8 cellular contexts compared by ENCODE assay signal in the genomic region with DNA sequence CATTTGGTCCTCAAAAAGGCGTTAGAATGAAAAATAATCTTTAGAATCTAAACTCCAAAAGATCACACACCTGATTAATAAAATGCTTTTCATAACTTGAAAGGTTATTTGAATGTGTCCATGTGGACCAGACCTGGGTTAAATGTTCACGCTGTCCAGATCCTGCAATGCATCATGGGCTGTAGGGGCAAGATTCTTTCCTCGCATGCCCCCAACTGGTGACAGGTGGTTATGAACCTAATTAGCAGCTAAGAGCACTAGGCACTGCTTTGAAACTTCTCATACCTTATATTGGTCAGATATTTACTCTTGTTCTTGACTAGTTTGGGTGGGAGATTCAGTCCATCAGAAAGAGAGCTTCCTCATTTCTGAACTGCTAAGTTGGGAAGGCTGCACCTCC. TPM values are rescaled to one million over a fixed set of nuclear protein-coding genes. Genes with fewer than 3 reads are reported as not detected.
DNase-seq lines count a peak whose midpoint lies in the region; ATAC-seq and TF ChIP-seq lines count a peak whose summit lies in the region.

No MANE protein-coding gene starts in this region.

- H3K4me3 ChIP-seq in epithelial cell of esophagus (ENCODE audit: low read length), result no peak overlapping the region

- TF ChIP-seq CTCF in GM12874 (IDR thresholded peaks at IDR 0.05; ENCODE audit: insufficient read depth, low read depth, low read length) (peak; percentile 71), epithelial cell of esophagus (IDR thresholded peaks at IDR 0.05; ENCODE audit: insufficient read depth, low read depth, low read length, missing control alignments) (peak; percentile 18)

- peak; percentile 92 for ATAC-seq in HG02588 (IDR thresholded peaks at IDR 0.05; ENCODE audit: unreplicated experiment)

- DNase-seq in 8988T, result peak; percentile 27
- peak; percentile 25 for DNase-seq in NCI-H2029 treated with DMSO at 0.1 percent for 48 hours (lab: John Stamatoyannopoulos, UW)
- DNase-seq in epithelial cell of esophagus (ENCODE audit: low read depth), result no peak
- DNase-seq in NCI-H1436 (lab: John Stamatoyannopoulos, UW), result no peak
- DNase-seq in SK-N-DZ (ENCODE audit: low spot score), result no peak
- no peak for DNase-seq in NCI-H1436 treated with DMSO at 0.1 percent for 48 hours (lab: John Stamatoyannopoulos, UW)

RNA-seq across cellular contexts. Expression of a gene that starts 19.3 kb away (rescaled TPM):
- not detected in 2 replicates for polyA plus RNA-seq in SK-N-DZ (2014; cell fraction: cytosol; rRNA removed)
- polyA plus RNA-seq in SK-N-DZ (2014; cell fraction: nucleus; rRNA removed), result not detected in 2 replicates

Comparison
In these comparisons a context has a peak if more than half of its experiments do, and no peak if none do; other contexts are left out.
1. DNase-seq: peak in 8988T (single experiment) and NCI-H2029 treated with DMSO at 0.1 percent for 48 hours (single experiment); none in epithelial cell of esophagus (single experiment), NCI-H1436 (single experiment), SK-N-DZ (single experiment) and NCI-H1436 treated with DMSO at 0.1 percent for 48 hours (single experiment).